8 cellular contexts compared by ENCODE assay signal in the genomic region with DNA sequence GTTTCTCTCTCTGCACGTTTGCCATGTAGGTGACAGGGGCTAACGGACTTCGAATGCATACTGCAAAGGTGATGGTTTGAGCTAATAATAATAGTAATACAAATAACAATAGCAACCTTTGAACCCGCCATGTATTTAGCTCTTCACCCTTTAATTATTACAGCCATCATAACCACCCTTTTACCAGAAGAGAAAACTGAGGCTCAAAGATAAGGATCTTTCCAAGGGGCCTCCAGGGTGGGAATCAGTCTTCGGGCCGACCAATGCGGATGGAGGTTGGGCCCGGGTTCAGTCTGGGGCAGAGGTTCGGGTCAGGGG. TPM values are rescaled to one million over a fixed set of nuclear protein-coding genes. Genes with fewer than 3 reads are reported as not detected.
DNase-seq lines count a peak whose midpoint lies in the region; ATAC-seq and TF ChIP-seq lines count a peak whose summit lies in the region.

No MANE protein-coding gene starts in this region.

- no peak for DNase-seq in effector memory CD8-positive, alpha-beta T cell
- no peak for DNase-seq in neural crest cell (ENCODE audit: low read depth, low spot score)
- DNase-seq in CD1c-positive myeloid dendritic cell (ENCODE audit: extremely low spot score), result no peak
- DNase-seq in NCI-H2196 (lab: John Stamatoyannopoulos, UW; ENCODE audit: unreplicated experiment), result no peak
- no peak for DNase-seq in NCI-H146 treated with DMSO at 0.1 percent for 48 hours (lab: John Stamatoyannopoulos, UW; ENCODE audit: unreplicated experiment)

- H3K27me3 ChIP-seq in Loucy (ENCODE audit: insufficient read depth, low read length, poor library complexity, severe bottlenecking), result no peaks in the 10 kb centered on the region

- no peaks in the 10 kb centered on the region for H3F3A ChIP-seq in Loucy (ENCODE audit: low read depth)

- TF ChIP-seq CTCF in C4-2B (conservative IDR thresholded peaks at IDR 0.05), result no peak
- no peak for TF ChIP-seq CTCF in Loucy (conservative IDR thresholded peaks at IDR 0.05; ENCODE audit: low read length)
- no peak for TF ChIP-seq CTCF in neural crest cell (conservative IDR thresholded peaks at IDR 0.05)

- H2AFZ ChIP-seq in Loucy (ENCODE audit: low read length), result peak overlapping the region; percentile 84

- no peaks in the 10 kb centered on the region for H3K36me3 ChIP-seq in Loucy (ENCODE audit: insufficient read depth, low read length)

- no peaks in the 10 kb centered on the region for H3K9me2 ChIP-seq in Loucy (replicated peaks; ENCODE audit: low read depth, low read length)

- H3K4me3 ChIP-seq in Loucy (ENCODE audit: low read length, poor library complexity, severe bottlenecking), result peak overlapping the region; percentile 98

- H3K79me2 ChIP-seq in Loucy (ENCODE audit: insufficient read depth, low read length), result peaks cover 31% of the 10 kb centered on the region

- no peak for ATAC-seq in effector memory CD8-positive, alpha-beta T cell (replicated peaks)
- ATAC-seq in HG02852 (IDR thresholded peaks at IDR 0.05; ENCODE audit: unreplicated experiment), result no peak

- H3K4me1 ChIP-seq in Loucy (ENCODE audit: insufficient read depth, low read length, poor library complexity, severe bottlenecking), result peaks cover 16% of the 10 kb centered on the region

- peak overlapping the region; percentile 89 for H3K9ac ChIP-seq in Loucy (ENCODE audit: low read depth, low read length, poor library complexity, severe bottlenecking)

- peaks cover 8% of the 10 kb centered on the region for H3K36me3 Mint-ChIP-seq in effector memory CD8-positive, alpha-beta T cell (ENCODE audit: insufficient read depth)
- no peaks in the 10 kb centered on the region for H3K36me3 Mint-ChIP-seq in neural crest cell (ENCODE audit: low read depth)

- peak overlapping the region; percentile 83 for H3K27ac ChIP-seq in C4-2B

- no peaks in the 10 kb centered on the region for H3K9me3 Mint-ChIP-seq in effector memory CD8-positive, alpha-beta T cell
- no peaks in the 10 kb centered on the region for H3K9me3 Mint-ChIP-seq in neural crest cell

- H4K20me1 ChIP-seq in Loucy (ENCODE audit: insufficient read depth, low read length, poor library complexity, severe bottlenecking), result peaks cover 16% of the 10 kb centered on the region

- H3K4me2 ChIP-seq in Loucy (ENCODE audit: low read depth, low read length, poor library complexity, severe bottlenecking), result peak overlapping the region; percentile 94

- no peaks in the 10 kb centered on the region for H3K27me3 Mint-ChIP-seq in effector memory CD8-positive, alpha-beta T cell
- no peaks in the 10 kb centered on the region for H3K27me3 Mint-ChIP-seq in neural crest cell (ENCODE audit: low read depth)

- peak overlapping the region; percentile 96 to 97 for H3K4me3 Mint-ChIP-seq in effector memory CD8-positive, alpha-beta T cell
- peak overlapping the region; percentile 96 for H3K4me3 Mint-ChIP-seq in neural crest cell

- H3K4me1 Mint-ChIP-seq in effector memory CD8-positive, alpha-beta T cell (ENCODE audit: low read depth in 2 of 2), result peaks cover 14 to 32% of the 10 kb centered on the region in 2 donors
- H3K4me1 Mint-ChIP-seq in neural crest cell, result peaks cover 28% of the 10 kb centered on the region

- no peaks in the 10 kb centered on the region for H3K9me3 ChIP-seq in Loucy (ENCODE audit: insufficient read depth, low read depth, low read length)

- H3K27ac Mint-ChIP-seq in effector memory CD8-positive, alpha-beta T cell, result peak overlapping the region; percentile 94 to 98
- peak overlapping the region; percentile 94 for H3K27ac Mint-ChIP-seq in neural crest cell (ENCODE audit: unreplicated experiment)

RNA-seq across cellular contexts. Expression of gene CDKN2AIPNL, which starts 0.5 kb away (rescaled TPM):
- 47.0 and 55.1 TPM in 2 replicates for total RNA-seq in neural crest cell

RNA-seq across cellular contexts. Expression of gene UBE2B, which starts 39.8 kb away (rescaled TPM):
- total RNA-seq in neural crest cell, result 52.3 and 76.4 TPM in 2 replicates

RNA-seq across cellular contexts. Expression of gene CDKL3, which starts 44.2 kb away (rescaled TPM):
- total RNA-seq in neural crest cell, result 5.1 and 5.4 TPM in 2 replicates
